ENCODE assay signal across 8 cellular contexts in the genomic region with DNA sequence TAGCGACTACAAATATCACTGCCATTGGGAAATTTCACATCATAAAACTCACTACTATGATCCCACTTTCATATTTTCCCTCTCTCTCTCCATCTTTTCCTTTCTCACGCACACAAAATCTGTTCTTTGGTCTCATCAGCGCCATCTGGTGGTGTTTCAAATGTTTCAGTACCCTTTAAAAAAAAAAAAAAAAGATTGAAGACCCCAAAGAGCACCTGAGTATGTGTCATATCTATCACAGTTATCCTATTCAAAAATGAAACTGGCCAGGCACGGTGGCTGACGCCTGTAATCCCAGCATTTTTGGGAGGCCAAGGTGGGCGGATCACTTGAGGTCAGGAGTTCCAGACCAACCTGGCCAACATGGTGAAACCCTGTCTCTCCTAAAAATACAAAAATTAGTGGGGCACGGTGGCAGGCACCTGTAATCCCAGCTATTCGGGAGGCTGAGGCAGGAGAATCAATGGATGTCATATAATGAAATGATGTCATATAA.
DNase-seq lines count a peak whose midpoint lies in the region; ATAC-seq and TF ChIP-seq lines count a peak whose summit lies in the region.

No MANE protein-coding gene starts in this region.

- no peak overlapping the region for H3K9ac ChIP-seq in endocrine pancreas (ENCODE audit: control insufficient read depth, insufficient read depth, low read length)

- H3K27ac ChIP-seq in tibial artery = peak overlapping the region; percentile 43 to 48

- H3K9me3 ChIP-seq in endocrine pancreas (ENCODE audit: control insufficient read depth, low read length) (no peaks in the 10 kb centered on the region), tibial artery (no peaks in the 10 kb centered on the region)

- H3K4me3 ChIP-seq in AG04449 (ENCODE audit: low read depth, low read length) (no peak overlapping the region), GM12875 (ENCODE audit: low read depth, low read length) (no peak overlapping the region), endocrine pancreas (ENCODE audit: control insufficient read depth, insufficient read depth, low read length) (peak overlapping the region; percentile 37), tibial artery (peak overlapping the region in 1 of 2 donors; percentile 22)

- TF ChIP-seq CTCF in AG04449 (IDR thresholded peaks at IDR 0.05; ENCODE audit: insufficient read depth, low read length, missing control alignments) = peak; percentile 30
- peak; percentile 23; the same call in 1 of the 2 replicates for TF ChIP-seq CTCF in GM12875 (IDR thresholded peaks at IDR 0.05; ENCODE audit: borderline replicate concordance, insufficient read depth, low read depth, low read length)
- peak; percentile 55 to 58 for TF ChIP-seq CTCF in tibial artery (IDR thresholded peaks at IDR 0.05)

- peaks cover 4 to 14% (median 7%) of the 10 kb centered on the region in 4 donors for H3K4me1 Mint-ChIP-seq in naive thymus-derived CD8-positive, alpha-beta T cell

- no peaks in the 10 kb centered on the region for H3K36me3 ChIP-seq in endocrine pancreas (ENCODE audit: control insufficient read depth, insufficient read depth, low read length)
- H3K36me3 ChIP-seq in tibial artery = no peaks in the 10 kb centered on the region

- H3K27me3 Mint-ChIP-seq in naive thymus-derived CD8-positive, alpha-beta T cell = peaks cover 0 to 7% (median 0%) of the 10 kb centered on the region in 5 donors

- intact Hi-C loops in tibial artery (cut with DNase I; ENCODE audit: low total_unique reads) = no loop called here

- H3K27ac Mint-ChIP-seq in naive thymus-derived CD8-positive, alpha-beta T cell = peak overlapping the region in 1 of 10 donors; percentile 17

- DNase-seq in AG04449 (ENCODE audit: low read depth, low spot score) = no peak
- DNase-seq in NCI-H2196 (lab: John Stamatoyannopoulos, UW; ENCODE audit: unreplicated experiment) = peak; percentile 68
- peak; percentile 38 for DNase-seq in activated CD4-positive, alpha-beta T cell treated with anti-CD3 and anti-CD28 coated beads, Interleukin-2, amount 50 U/mL, for 1 hour
- peak; percentile 15 to 77 (median 56) for DNase-seq in naive thymus-derived CD8-positive, alpha-beta T cell
- DNase-seq in tibial artery = no peak

- peak overlapping the region in 3 of 10 donors; percentile 0 to 3 (median 2) for H3K4me3 Mint-ChIP-seq in naive thymus-derived CD8-positive, alpha-beta T cell

- peak; percentile 33 to 39 for ATAC-seq in naive thymus-derived CD8-positive, alpha-beta T cell
- no peak for ATAC-seq in HG03439 (IDR thresholded peaks at IDR 0.05; ENCODE audit: unreplicated experiment)

- no peaks in the 10 kb centered on the region for H3K36me3 Mint-ChIP-seq in naive thymus-derived CD8-positive, alpha-beta T cell

- POLR2A ChIA-PET in AG04449 (lab: Yijun Ruan, JAX) = no interaction called here
- POLR2A ChIA-PET in naive thymus-derived CD8-positive, alpha-beta T cell (lab: Charles Lee) = interaction anchor here (0.7 to 1.8 kb wide), 4 partner anchors 54 to 73 kb away, joined by 4 to 9 read pairs (median 4); no protein-coding TSS in a partner anchor

- CTCF ChIA-PET in AG04449 (lab: Yijun Ruan, JAX) = interaction anchor here (1.0 to 4.4 kb wide), 15 partner anchors 8 to 895 kb away, joined by 3 to 22 read pairs (median 5); no protein-coding TSS in a partner anchor

- H3K27me3 ChIP-seq in endocrine pancreas (ENCODE audit: control insufficient read depth, insufficient read depth, low read length) (no peaks in the 10 kb centered on the region), tibial artery (peaks cover 0 to 8% of the 10 kb centered on the region in 2 donors)

- H3K4me1 ChIP-seq in endocrine pancreas (ENCODE audit: control insufficient read depth, insufficient read depth, low read length) = no peaks in the 10 kb centered on the region
- H3K4me1 ChIP-seq in tibial artery = peaks cover 0 to 17% (median 10%) of the 10 kb centered on the region in 4 donors

- no peaks in the 10 kb centered on the region for H3K9me3 Mint-ChIP-seq in naive thymus-derived CD8-positive, alpha-beta T cell

Comparison
In these comparisons a context has a peak if more than half of its experiments do, and no peak if none do; other contexts are left out.
1. DNase-seq: peak in NCI-H2196 (single experiment), activated CD4-positive, alpha-beta T cell treated with anti-CD3 and anti-CD28 coated beads, Interleukin-2, amount 50 U/mL, for 1 hour (single experiment) and naive thymus-derived CD8-positive, alpha-beta T cell (10 of 10); none in AG04449 (single experiment) and tibial artery (0 of 2).
2. Peak in every context shown above with its lines, with median percentiles within 50 percentile points of each other: CTCF ChIP-seq.